11 cellular contexts compared by ENCODE assay signal in the genomic region with DNA sequence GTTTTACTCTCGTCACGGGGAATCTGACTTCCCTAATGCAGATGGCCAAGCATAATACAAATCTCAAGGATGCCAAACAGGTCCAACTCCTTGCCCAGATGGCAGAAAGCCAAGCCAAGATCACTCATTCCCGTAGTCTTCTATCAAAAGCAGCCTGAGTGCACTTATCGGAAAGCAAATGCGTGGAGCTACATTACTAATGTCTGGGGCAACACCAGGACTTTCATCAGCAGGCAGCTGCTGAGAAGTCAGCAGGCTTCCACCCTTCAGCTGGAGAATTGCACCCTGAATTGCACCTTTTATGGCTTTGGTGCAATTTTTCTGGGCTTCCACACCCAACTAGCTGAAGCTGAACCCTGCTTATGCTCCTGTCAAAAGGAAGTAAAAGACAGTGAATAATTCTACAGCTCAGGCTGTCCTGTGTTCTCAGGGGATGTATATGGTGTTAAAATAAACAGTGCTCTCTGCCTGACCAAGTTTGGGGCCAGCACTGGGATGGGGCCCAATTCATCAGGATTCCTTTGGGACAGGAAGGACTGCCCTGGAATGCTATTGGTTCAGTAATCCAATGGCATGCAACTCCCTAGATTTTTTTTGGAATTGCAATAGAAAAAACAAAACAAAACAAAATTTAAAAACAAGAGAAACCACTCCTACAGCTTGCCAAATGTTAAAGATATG.
DNase-seq lines count a peak whose midpoint lies in the region; ATAC-seq and TF ChIP-seq lines count a peak whose summit lies in the region.
"Had no signal": no experiment of that assay in that cellular context is flagged by ENCODE, and none has a peak within 500 bp of the region (broad histone marks: within the 10 kb centered on the region; RNA-seq: fewer than 3 reads in every experiment).

No MANE protein-coding gene starts in this region.

- POLR2A ChIA-PET in PC-3 (lab: Charles Lee; ENCODE audit: unreplicated experiment) = no interaction called here
- POLR2A ChIA-PET in naive thymus-derived CD8-positive, alpha-beta T cell (lab: Charles Lee) = no interaction called here

- H2AFZ ChIP-seq in PC-3 (ENCODE audit: low read length) (no peak overlapping the region), fibroblast of lung (ENCODE audit: low read length) (no peak overlapping the region)
- H2AFZ ChIP-seq: PC-9 had no signal

- H3K27ac Mint-ChIP-seq in naive thymus-derived CD8-positive, alpha-beta T cell = no peak overlapping the region
- H3K27ac Mint-ChIP-seq: CD14-positive monocyte had no signal

- peaks cover 0 to 2% (median 0%) of the 10 kb centered on the region in 9 donors for H3K9me3 Mint-ChIP-seq in naive thymus-derived CD8-positive, alpha-beta T cell

- H3K9ac ChIP-seq in PC-3 (ENCODE audit: low read length) (no peak overlapping the region), fibroblast of lung (ENCODE audit: insufficient read depth, low read length) (no peak overlapping the region)

- H3K4me3 ChIP-seq in PC-3 (ENCODE audit: low read length) (no peak overlapping the region), fibroblast of lung (replicated peaks in 1 of 4; ENCODE audit: control extremely low read depth in 1 of 4, insufficient read depth in 1 of 4, low read depth in 3 of 4, low read length in 4 of 4) (peak overlapping the region in 1 of 4 experiments; percentile 10), ovary (no peak overlapping the region)
- H3K4me3 ChIP-seq: PC-9 had no signal

- H3K9me3 ChIP-seq in PC-3 (ENCODE audit: low read length) = no peaks in the 10 kb centered on the region
- no peaks in the 10 kb centered on the region for H3K9me3 ChIP-seq in fibroblast of lung (ENCODE audit: control insufficient read depth, insufficient read depth, low read depth, low read length)
- no peaks in the 10 kb centered on the region for H3K9me3 ChIP-seq in ovary

- no TSS peak for BruUV-seq in PC-3 (replicated peaks; lab: Mats Ljungman, UMichigan)

- H3K4me1 ChIP-seq in PC-3 (ENCODE audit: insufficient read depth, low read length) (no peaks in the 10 kb centered on the region), fibroblast of lung (ENCODE audit: control insufficient read depth, extremely low read depth, insufficient read depth, low read length) (no peaks in the 10 kb centered on the region), ovary (ENCODE audit: insufficient read depth) (peaks cover 23% of the 10 kb centered on the region)

- H4K20me1 ChIP-seq in PC-3 (ENCODE audit: low read length) (no peaks in the 10 kb centered on the region), fibroblast of lung (ENCODE audit: control insufficient read depth, extremely low read depth, insufficient read depth, low read length) (no peaks in the 10 kb centered on the region)

- H3K27me3 Mint-ChIP-seq in naive thymus-derived CD8-positive, alpha-beta T cell = peaks cover 2 to 38% (median 10%) of the 10 kb centered on the region in 5 donors

- no peaks in the 10 kb centered on the region for H3F3A ChIP-seq in PC-3 (ENCODE audit: low read length, unreplicated experiment)

- H3K36me3 Mint-ChIP-seq in naive thymus-derived CD8-positive, alpha-beta T cell = no peaks in the 10 kb centered on the region
- H3K36me3 Mint-ChIP-seq: CD14-positive monocyte had no signal

- H3K79me2 ChIP-seq in PC-3 (ENCODE audit: low read length) (no peaks in the 10 kb centered on the region), fibroblast of lung (ENCODE audit: control insufficient read depth, insufficient read depth, low read length) (peaks cover 2% of the 10 kb centered on the region)

- intact Hi-C loops in PC-3 (cut with micrococcal nuclease) (no loop called here), ovary (cut with DNase I) (no loop called here)

- ATAC-seq in PC-3 (no peak), GM18861 (IDR thresholded peaks at IDR 0.05; ENCODE audit: unreplicated experiment) (no peak)
- ATAC-seq in naive thymus-derived CD8-positive, alpha-beta T cell = no peak

- H3K27ac ChIP-seq in PC-3 (ENCODE audit: low read length) (no peak overlapping the region), fibroblast of lung (ENCODE audit: insufficient read depth, low read length) (peak overlapping the region; percentile 55), ovary (peak overlapping the region in 1 of 2 donors; percentile 50)
- H3K27ac ChIP-seq: PC-9 had no signal

- TF ChIP-seq POLR2A in ovary (IDR thresholded peaks at IDR 0.05) = no peak

- H3K36me3 ChIP-seq in PC-3 (ENCODE audit: low read depth, low read length) (no peaks in the 10 kb centered on the region), fibroblast of lung (ENCODE audit: control insufficient read depth, insufficient read depth, low read length) (peaks cover 3% of the 10 kb centered on the region), ovary (no peaks in the 10 kb centered on the region)

- CTCF ChIA-PET in PC-3 (lab: Charles Lee) = no interaction called here

- TF ChIP-seq EP300 in ovary (IDR thresholded peaks at IDR 0.05) = peak; percentile 88

- H3K27me3 ChIP-seq in PC-3 (ENCODE audit: low read length) (no peaks in the 10 kb centered on the region), fibroblast of lung (ENCODE audit: control insufficient read depth, insufficient read depth, low read length) (no peaks in the 10 kb centered on the region), ovary (no peaks in the 10 kb centered on the region)

- H3K4me3 Mint-ChIP-seq in naive thymus-derived CD8-positive, alpha-beta T cell = no peak overlapping the region
- H3K4me3 Mint-ChIP-seq: CD14-positive monocyte had no signal

- H3K4me2 ChIP-seq in PC-3 (ENCODE audit: low read length) (no peak overlapping the region), fibroblast of lung (ENCODE audit: extremely low read depth, insufficient read depth, low read length) (peak overlapping the region; percentile 21)
- H3K4me2 ChIP-seq: PC-9 had no signal

- no peaks in the 10 kb centered on the region for H3K9me2 ChIP-seq in PC-3 (replicated peaks; ENCODE audit: low read length)

- WGBS in ovary, 3 donors = 6 to 16% (median 8%) methylated on average over 5 of the region's 5 CpGs

- H3K4me1 Mint-ChIP-seq in naive thymus-derived CD8-positive, alpha-beta T cell = no peaks in the 10 kb centered on the region
- H3K4me1 Mint-ChIP-seq: CD14-positive monocyte had no signal

- peak; percentile 95 for DNase-seq in DMS79 (lab: John Stamatoyannopoulos, UW)
- DNase-seq in PC-3 = peak; percentile 33
- peak; percentile 97 to 98 for DNase-seq in fibroblast of lung (ENCODE audit: low read depth in 2 of 2)
- peak in 3 of 5 donors; percentile 51 to 56 (median 51) for DNase-seq in ovary
- no peak for DNase-seq in naive thymus-derived CD8-positive, alpha-beta T cell
- DNase-seq in SW 1271 (lab: John Stamatoyannopoulos, UW) = no peak
- no peak for DNase-seq in T-helper 2 cell
- DNase-seq: activated CD4-positive, alpha-beta T cell treated with anti-CD3 and anti-CD28 coated beads for 48 hours had no signal

- TF ChIP-seq CTCF in PC-3 (conservative IDR thresholded peaks at IDR 0.05; ENCODE audit: low read depth, low read length) (no peak), fibroblast of lung (conservative IDR thresholded peaks at IDR 0.05 in 1 of 2, IDR thresholded peaks at IDR 0.05 in 1 of 2; ENCODE audit: low read depth in 1 of 2, low read length in 2 of 2) (no peak), ovary (IDR thresholded peaks at IDR 0.05) (no peak)

Comparison
In these comparisons a context has a peak if more than half of its experiments do, and no peak if none do; other contexts are left out.
1. DNase-seq: peak in DMS79 (single experiment), PC-3 (single experiment), fibroblast of lung (2 of 2) and ovary (3 of 5); none in naive thymus-derived CD8-positive, alpha-beta T cell (0 of 10), SW 1271 (0 of 2) and T-helper 2 cell (0 of 5).